2 cellular contexts compared by ENCODE assay signal in genomic region chr17:2386400-2387085, GRCh38.
TF ChIP-seq lines count a peak whose summit lies in the region.

No MANE protein-coding gene starts in this region.

TF ChIP-seq in WTC11, 78 proteins besides CTCF, POLR2A, EP300 and RAD21 (continued from another document):
- TF ChIP-seq PRDM15 (CRISPR knock-in tag; IDR thresholded peaks at IDR 0.05) (no peak), NR2C2 (CRISPR knock-in tag; IDR thresholded peaks at IDR 0.05) (no peak), MAX (CRISPR knock-in tag; IDR thresholded peaks at IDR 0.05) (no peak), SP1 (CRISPR knock-in tag; conservative IDR thresholded peaks at IDR 0.05) (no peak), ZNF138 (CRISPR knock-in tag; conservative IDR thresholded peaks at IDR 0.05) (no peak), E2F1 (CRISPR knock-in tag; IDR thresholded peaks at IDR 0.05) (no peak), FOXJ3 (CRISPR knock-in tag; IDR thresholded peaks at IDR 0.05; ENCODE audit: borderline replicate concordance) (no peak), TCF7 (CRISPR knock-in tag; IDR thresholded peaks at IDR 0.05; ENCODE audit: low read depth) (no peak)

TF ChIP-seq in GM23338, 12 proteins besides CTCF, POLR2A, EP300 and RAD21 (continued from another document):
- TF ChIP-seq ETS1 (IDR thresholded peaks at IDR 0.05) (no peak), ZNF114 (CRISPR knock-in tag; IDR thresholded peaks at IDR 0.05) (no peak), ZNF462 (CRISPR knock-in tag; IDR thresholded peaks at IDR 0.05) (no peak), POLR2AphosphoS5 (IDR thresholded peaks at IDR 0.05; ENCODE audit: low read depth) (no peak), CREB1 (CRISPR knock-in tag; IDR thresholded peaks at IDR 0.05; ENCODE audit: low read depth) (no peak), ZNF331 (CRISPR knock-in tag; IDR thresholded peaks at IDR 0.05; ENCODE audit: low read depth) (no peak), EZH2 (IDR thresholded peaks at IDR 0.05; ENCODE audit: low read depth, unreplicated experiment) (no peak)
